In the genomic region with DNA sequence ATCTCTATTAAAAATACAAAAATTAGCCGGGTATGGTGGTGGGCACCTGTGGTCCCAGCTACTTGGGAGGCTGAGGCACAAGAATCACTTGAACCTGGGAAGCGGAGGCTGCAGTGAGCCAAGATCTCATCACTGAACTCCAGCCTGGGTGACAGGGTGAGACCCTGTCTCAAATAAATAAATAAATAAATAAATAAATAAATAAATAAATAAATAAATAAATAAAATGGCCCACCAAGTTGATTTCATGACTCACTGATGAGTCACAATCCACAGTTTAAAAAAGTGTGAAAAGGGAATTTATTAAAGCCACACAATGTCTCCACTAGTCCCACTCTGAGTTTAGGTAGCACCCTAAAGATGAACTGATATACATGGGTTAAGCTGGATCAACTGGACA, we compare ENCODE assay signal across 2 cellular contexts.
TF ChIP-seq lines count a peak whose summit lies in the region.
"Not testable (repeated sequence)": the region's sequence is repeated elsewhere in the genome, so short reads cannot be mapped to it uniquely, and the experiment has no call there.

No MANE protein-coding gene starts in this region.

TF ChIP-seq in K562, 482 proteins besides CTCF, POLR2A, EP300 and RAD21:
- 0 out of 2 replicates have a peak, but pooled peaks have one; percentile 80 for TF ChIP-seq ZC3H11A (IDR thresholded peaks at IDR 0.05; ENCODE audit: low read depth, low read length)
- TF ChIP-seq, protein P1, sequence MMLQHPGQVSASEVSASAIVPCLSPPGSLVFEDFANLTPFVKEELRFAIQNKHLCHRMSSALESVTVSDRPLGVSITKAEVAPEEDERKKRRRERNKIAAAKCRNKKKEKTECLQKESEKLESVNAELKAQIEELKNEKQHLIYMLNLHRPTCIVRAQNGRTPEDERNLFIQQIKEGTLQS (IDR thresholded peaks at IDR 0.05), result 0 out of 2 replicates have a peak, but pooled peaks have one; percentile 19
- TF ChIP-seq, protein P1 (CRISPR knock-in tag; conservative IDR thresholded peaks at IDR 0.05), result not testable (repeated sequence)

TF ChIP-seq in endothelial cell of umbilical vein, 7 proteins besides CTCF, POLR2A, EP300 and RAD21:
- TF ChIP-seq FOS (IDR thresholded peaks at IDR 0.05; ENCODE audit: borderline replicate concordance, insufficient read depth, low read length) (peak; percentile 40), JUN (IDR thresholded peaks at IDR 0.05; ENCODE audit: borderline replicate concordance, insufficient read depth, insufficient read length, low read depth) (peak; percentile 22)
